ENCODE assay signal across 27 cellular contexts in the genomic region with DNA sequence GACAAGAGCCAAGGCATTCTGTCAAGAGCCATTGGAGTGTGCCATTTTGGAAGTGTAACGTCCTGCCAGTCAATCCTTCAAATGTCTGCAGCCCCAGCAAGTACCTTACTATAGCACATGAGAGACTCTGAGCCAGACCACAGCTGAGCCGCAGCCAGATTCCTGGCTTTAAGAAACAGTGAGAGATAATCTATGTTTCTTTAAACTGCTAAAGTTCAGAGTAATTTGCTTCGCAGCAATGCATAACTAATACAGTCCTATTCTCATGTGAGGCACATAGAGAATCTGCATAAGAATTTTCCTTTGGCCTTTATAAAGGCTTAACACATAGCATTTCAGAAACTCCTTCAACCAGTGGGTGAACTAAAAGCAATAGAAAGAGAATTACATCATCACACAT.
"Had no signal": no experiment of that assay in that cellular context is flagged by ENCODE, and none has a peak within 500 bp of the region (broad histone marks: within the 10 kb centered on the region; RNA-seq: fewer than 3 reads in every experiment).

No MANE protein-coding gene starts in this region.

- H3K9me3 ChIP-seq: breast epithelium, colonic mucosa, esophagus squamous epithelium, gastrocnemius medialis, sigmoid colon, testis had no signal

- H3K27ac Mint-ChIP-seq: activated CD4-positive, alpha-beta T cell treated with anti-CD3 and anti-CD28 coated beads for 36 hours; activated naive CD8-positive, alpha-beta T cell treated with anti-CD3 and anti-CD28 coated beads, Interleukin-2, amount 50 U/mL, for 24 hours; effector memory CD8-positive, alpha-beta T cell; naive thymus-derived CD4-positive, alpha-beta T cell; T-cell; T-helper 2 cell treated with Interferon-gamma antibody and Interleukin-4, amounts not matched to agents 5 μg/mL and 100 μg/mL, for 36 hours; type B pancreatic cell had no signal

- FAIRE-seq: kidney, TTC549 had no signal

- DNase-seq: activated CD4-positive, alpha-beta T cell treated with anti-CD3 and anti-CD28 coated beads for 36 hours; activated CD4-positive, alpha-beta T cell treated with anti-CD3 and anti-CD28 coated beads, Interleukin-2, amount 50 U/mL, for 48 hours; activated gamma-delta T cell; activated naive CD4-positive, alpha-beta T cell treated with anti-CD3 and anti-CD28 coated beads, Interleukin-2, amount 50 U/mL, for 16 hours; activated naive CD8-positive, alpha-beta T cell treated with anti-CD3 and anti-CD28 coated beads, Interleukin-2, amount 50 U/mL, for 24 hours; anterior cingulate cortex; colonic mucosa; dorsolateral prefrontal cortex; effector memory CD8-positive, alpha-beta T cell; esophagus squamous epithelium; gastrocnemius medialis; hypothalamus; kidney; naive thymus-derived CD4-positive, alpha-beta T cell; sigmoid colon; stimulated activated CD4-positive, alpha-beta T cell treated with anti-CD3 and anti-CD28 coated beads, Interleukin-4, amount 100 ng/mL, for 1 hour; stimulated activated naive CD4-positive, alpha-beta T cell; T-cell; testis had no signal

- ATAC-seq: activated CD4-positive, alpha-beta T cell treated with anti-CD3 and anti-CD28 coated beads for 36 hours; activated naive CD8-positive, alpha-beta T cell treated with anti-CD3 and anti-CD28 coated beads, Interleukin-2, amount 50 U/mL, for 24 hours; effector memory CD8-positive, alpha-beta T cell; gastrocnemius medialis; left lobe of liver; naive thymus-derived CD4-positive, alpha-beta T cell; T-cell had no signal

- H3K4me1 Mint-ChIP-seq: activated CD4-positive, alpha-beta T cell treated with anti-CD3 and anti-CD28 coated beads for 36 hours; activated naive CD8-positive, alpha-beta T cell treated with anti-CD3 and anti-CD28 coated beads, Interleukin-2, amount 50 U/mL, for 24 hours; central memory CD8-positive, alpha-beta T cell; naive thymus-derived CD4-positive, alpha-beta T cell; neural crest cell had no signal

- H3K4me3 ChIP-seq: breast epithelium, colonic mucosa, dorsolateral prefrontal cortex, esophagus squamous epithelium, gastrocnemius medialis, lung, sigmoid colon, testis had no signal

- H3K27me3 ChIP-seq: breast epithelium, colonic mucosa, esophagus squamous epithelium, gastrocnemius medialis, sigmoid colon, testis had no signal

- H3K4me1 ChIP-seq: breast epithelium, colonic mucosa, esophagus squamous epithelium, gastrocnemius medialis, sigmoid colon, testis had no signal

- H3K27me3 Mint-ChIP-seq: activated CD4-positive, alpha-beta T cell treated with anti-CD3 and anti-CD28 coated beads for 36 hours; activated naive CD8-positive, alpha-beta T cell treated with anti-CD3 and anti-CD28 coated beads, Interleukin-2, amount 50 U/mL, for 24 hours; central memory CD8-positive, alpha-beta T cell; effector memory CD8-positive, alpha-beta T cell; naive thymus-derived CD4-positive, alpha-beta T cell; T-cell; type B pancreatic cell had no signal

- H3K36me3 Mint-ChIP-seq: naive thymus-derived CD4-positive, alpha-beta T cell; T-cell; type B pancreatic cell had no signal

- H3K9me3 Mint-ChIP-seq: activated naive CD8-positive, alpha-beta T cell treated with anti-CD3 and anti-CD28 coated beads, Interleukin-2, amount 50 U/mL, for 24 hours; neural crest cell; T-helper 2 cell treated with Interferon-gamma antibody and Interleukin-4, amounts not matched to agents 5 μg/mL and 100 μg/mL, for 36 hours; type B pancreatic cell had no signal

- H3K4me3 Mint-ChIP-seq: activated CD4-positive, alpha-beta T cell treated with anti-CD3 and anti-CD28 coated beads for 36 hours; activated naive CD8-positive, alpha-beta T cell treated with anti-CD3 and anti-CD28 coated beads, Interleukin-2, amount 50 U/mL, for 24 hours; central memory CD8-positive, alpha-beta T cell; effector memory CD8-positive, alpha-beta T cell; naive thymus-derived CD4-positive, alpha-beta T cell; neural crest cell; T-cell; T-helper 2 cell treated with Interferon-gamma antibody and Interleukin-4, amounts not matched to agents 5 μg/mL and 100 μg/mL, for 36 hours; type B pancreatic cell had no signal

- H3K36me3 ChIP-seq: breast epithelium, colonic mucosa, esophagus squamous epithelium, gastrocnemius medialis, sigmoid colon had no signal
